Comparison of ENCODE assay signal across 23 cellular contexts in the genomic region with DNA sequence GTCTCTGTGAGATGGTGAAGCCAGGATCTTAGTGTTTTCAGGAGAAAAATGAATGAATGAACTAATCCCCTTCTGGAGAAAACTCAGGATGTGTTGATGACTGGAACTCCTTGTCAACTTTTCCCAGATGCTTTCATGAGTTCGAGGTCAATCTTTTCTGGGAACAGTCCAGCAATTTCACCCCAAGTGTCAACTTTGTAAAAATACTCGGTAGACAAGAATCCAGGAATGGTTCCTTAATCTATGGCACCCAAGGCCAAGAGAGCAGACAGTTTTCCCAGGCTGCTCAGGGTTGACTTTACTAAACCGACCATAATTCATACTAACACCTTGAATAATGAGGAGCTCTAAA. TPM values are rescaled to one million over a fixed set of nuclear protein-coding genes. Genes with fewer than 3 reads are reported as not detected.
DNase-seq lines count a peak whose midpoint lies in the region; ATAC-seq, FAIRE-seq and TF ChIP-seq lines count a peak whose summit lies in the region.
"Had no signal": no experiment of that assay in that cellular context is flagged by ENCODE, and none has a peak within 500 bp of the region (broad histone marks: within the 10 kb centered on the region; RNA-seq: fewer than 3 reads in every experiment).

No MANE protein-coding gene starts in this region.

- no peak for FAIRE-seq in kidney (lab: Jason Lieb, UNC)
- FAIRE-seq: GM12891 had no signal

- H3K27ac Mint-ChIP-seq in Caco-2 (ENCODE audit: unreplicated experiment): peak overlapping the region; percentile 90
- H3K27ac Mint-ChIP-seq: activated naive CD4-positive, alpha-beta T cell treated with anti-CD3 and anti-CD28 coated beads, Interleukin-2, amount 10 ng/mL, durations not matched to agents 7 days and 5 days; activated T-cell treated with anti-CD3 and anti-CD28 coated beads, Interleukin-2, amount 50 U/mL, for 72 hours; endodermal cell had no signal

- no peaks in the 10 kb centered on the region for H3K36me3 ChIP-seq in Caco-2 (ENCODE audit: control insufficient read depth, insufficient read depth, low read length)
- no peaks in the 10 kb centered on the region for H3K36me3 ChIP-seq in HUES6 (ENCODE audit: control insufficient read depth, insufficient read depth, low read length)
- no peaks in the 10 kb centered on the region for H3K36me3 ChIP-seq in fibroblast of lung (ENCODE audit: control insufficient read depth, insufficient read depth, low read length)
- no peaks in the 10 kb centered on the region for H3K36me3 ChIP-seq in kidney (ENCODE audit: control insufficient read depth in 1 of 2, insufficient read depth in 2 of 2, low read length in 2 of 2)
- H3K36me3 ChIP-seq: tibial nerve had no signal

- no peaks in the 10 kb centered on the region for H3K36me3 Mint-ChIP-seq in Caco-2 (ENCODE audit: insufficient read depth, unreplicated experiment)
- H3K36me3 Mint-ChIP-seq: activated naive CD4-positive, alpha-beta T cell treated with anti-CD3 and anti-CD28 coated beads, Interleukin-2, amount 10 ng/mL, durations not matched to agents 7 days and 5 days had no signal

- no peaks in the 10 kb centered on the region for H4K20me1 ChIP-seq in fibroblast of lung (ENCODE audit: control insufficient read depth, extremely low read depth, insufficient read depth, low read length)

- no peaks in the 10 kb centered on the region for H3K9me3 ChIP-seq in Caco-2
- H3K9me3 ChIP-seq in HUES6 (ENCODE audit: control insufficient read depth, insufficient read depth, low read depth, low read length): no peaks in the 10 kb centered on the region
- H3K9me3 ChIP-seq in fibroblast of lung (ENCODE audit: control insufficient read depth, insufficient read depth, low read depth, low read length): no peaks in the 10 kb centered on the region
- no peaks in the 10 kb centered on the region for H3K9me3 ChIP-seq in kidney (ENCODE audit: control insufficient read depth in 1 of 2, low read length in 2 of 2)
- H3K9me3 ChIP-seq: tibial nerve had no signal

- TF ChIP-seq CTCF in Caco-2 (IDR thresholded peaks at IDR 0.05; ENCODE audit: insufficient read depth in 1 of 2, low read depth in 1 of 2, low read length in 1 of 2, severe bottlenecking in 1 of 2, unreplicated experiment in 1 of 2): no peak
- no peak for TF ChIP-seq CTCF in fibroblast of lung (conservative IDR thresholded peaks at IDR 0.05 in 1 of 2, IDR thresholded peaks at IDR 0.05 in 1 of 2; ENCODE audit: low read depth in 1 of 2, low read length in 2 of 2)
- TF ChIP-seq CTCF in retinal pigment epithelial cell (conservative IDR thresholded peaks at IDR 0.05; ENCODE audit: low read depth, low read length): no peak
- no peak for TF ChIP-seq CTCF in kidney (IDR thresholded peaks at IDR 0.05; ENCODE audit: borderline replicate concordance, extremely low read depth, insufficient read depth)

- POLR2A ChIA-PET in Caco-2 (lab: Charles Lee): interaction anchor here (0.5 to 1.0 kb wide), 4 partner anchors 152 to 1092 kb away, joined by 3 to 6 read pairs (median 4); a partner anchor contains a TSS

- H3K4me2 ChIP-seq in fibroblast of lung (ENCODE audit: extremely low read depth, insufficient read depth, low read length): no peak overlapping the region

- no peak overlapping the region for H2AFZ ChIP-seq in fibroblast of lung (ENCODE audit: low read length)

- H3K27me3 Mint-ChIP-seq in Caco-2 (ENCODE audit: insufficient read depth, unreplicated experiment): no peaks in the 10 kb centered on the region

- H3K9me3 Mint-ChIP-seq in Caco-2 (ENCODE audit: unreplicated experiment): peaks cover 13% of the 10 kb centered on the region
- H3K9me3 Mint-ChIP-seq: activated naive CD4-positive, alpha-beta T cell treated with anti-CD3 and anti-CD28 coated beads, Interleukin-2, amount 10 ng/mL, durations not matched to agents 7 days and 5 days; activated T-cell treated with anti-CD3 and anti-CD28 coated beads, Interleukin-2, amount 50 U/mL, for 72 hours; endodermal cell had no signal

- intact Hi-C loops in Caco-2 (cut with micrococcal nuclease; ENCODE audit: unreplicated experiment): loop anchor here (1.0 to 5.0 kb wide), 5 partner anchors 19 to 580 kb away; a partner anchor contains a TSS
- intact Hi-C loops in kidney (cut with DNase I): no loop called here

- no TSS peak for BruUV-seq in Caco-2 (replicated peaks; lab: Mats Ljungman, UMichigan)

- no peak for DNase-seq in Caco-2
- DNase-seq in fibroblast of lung (ENCODE audit: low read depth in 2 of 2): no peak
- DNase-seq in retinal pigment epithelial cell (ENCODE audit: low read depth): peak; percentile 18
- DNase-seq in kidney: no peak
- DNase-seq: activated naive CD4-positive, alpha-beta T cell treated with anti-CD3 and anti-CD28 coated beads, Interleukin-2, amount 10 ng/mL, durations not matched to agents 7 days and 5 days; activated T-cell treated with anti-CD3 and anti-CD28 coated beads, Interleukin-2, amount 50 U/mL, for 72 hours; DMS79; endodermal cell; H7; NCI-H1105 treated with DMSO at 0.1 percent for 48 hours; NCI-H2107; NCI-H510A treated with DMSO at 0.1 percent for 48 hours; stimulated activated naive CD4-positive, alpha-beta T cell treated with Interleukin-2 at 50 U/mL for 16 hours had no signal

- H3K4me3 ChIP-seq in Caco-2 (ENCODE audit: low read depth, low read length) (no peak overlapping the region), HUES6 (ENCODE audit: low read depth, low read length) (no peak overlapping the region), fibroblast of lung (replicated peaks in 1 of 4; ENCODE audit: control extremely low read depth in 1 of 4, insufficient read depth in 1 of 4, low read depth in 3 of 4, low read length in 4 of 4) (no peak overlapping the region), retinal pigment epithelial cell (ENCODE audit: low read length) (no peak overlapping the region), kidney (ENCODE audit: low read length in 2 of 2) (no peak overlapping the region)
- H3K4me3 ChIP-seq: tibial nerve had no signal

- peaks cover 63% of the 10 kb centered on the region for H3K4me1 ChIP-seq in Caco-2
- peaks cover 37% of the 10 kb centered on the region for H3K4me1 ChIP-seq in HUES6 (ENCODE audit: control insufficient read depth, insufficient read depth, low read length)
- H3K4me1 ChIP-seq in fibroblast of lung (ENCODE audit: control insufficient read depth, extremely low read depth, insufficient read depth, low read length): peaks cover 5% of the 10 kb centered on the region
- no peaks in the 10 kb centered on the region for H3K4me1 ChIP-seq in kidney (ENCODE audit: control insufficient read depth in 1 of 2, insufficient read depth in 1 of 2, low read depth in 1 of 2, low read length in 2 of 2)

- H3K4me3 Mint-ChIP-seq in Caco-2 (ENCODE audit: unreplicated experiment): peak overlapping the region; percentile 55
- H3K4me3 Mint-ChIP-seq: activated naive CD4-positive, alpha-beta T cell treated with anti-CD3 and anti-CD28 coated beads, Interleukin-2, amount 10 ng/mL, durations not matched to agents 7 days and 5 days; activated T-cell treated with anti-CD3 and anti-CD28 coated beads, Interleukin-2, amount 50 U/mL, for 72 hours; endodermal cell had no signal

- H3K27ac ChIP-seq in HUES6 (ENCODE audit: low read depth, low read length): no peak overlapping the region; the same call in 1 of the 2 replicates
- H3K27ac ChIP-seq in fibroblast of lung (ENCODE audit: insufficient read depth, low read length): peak overlapping the region; percentile 39
- H3K27ac ChIP-seq in kidney (ENCODE audit: low read depth in 2 of 2, low read length in 2 of 2): no peak overlapping the region

- ATAC-seq in GM18519 (IDR thresholded peaks at IDR 0.05; ENCODE audit: low FRiP score, unreplicated experiment) (no peak), HG03196 (IDR thresholded peaks at IDR 0.05; ENCODE audit: unreplicated experiment) (no peak), GM18873 (IDR thresholded peaks at IDR 0.05; ENCODE audit: low FRiP score, unreplicated experiment) (no peak)
- ATAC-seq: activated CD4-positive, CD25-positive, alpha-beta regulatory T cell treated with anti-CD3 and anti-CD28 coated beads, Interleukin-2, amount 50 U/mL, for 24 hours; activated T-cell treated with anti-CD3 and anti-CD28 coated beads, Interleukin-2, amount 50 U/mL, for 72 hours had no signal

- H3K9ac ChIP-seq in HUES6 (ENCODE audit: low read length) (peak overlapping the region; percentile 68), fibroblast of lung (ENCODE audit: insufficient read depth, low read length) (no peak overlapping the region), kidney (ENCODE audit: low read length in 2 of 2) (no peak overlapping the region)

- H3K4me1 Mint-ChIP-seq in Caco-2 (ENCODE audit: low read depth, unreplicated experiment): peaks cover 57% of the 10 kb centered on the region
- H3K4me1 Mint-ChIP-seq: activated naive CD4-positive, alpha-beta T cell treated with anti-CD3 and anti-CD28 coated beads, Interleukin-2, amount 10 ng/mL, durations not matched to agents 7 days and 5 days had no signal

- no peaks in the 10 kb centered on the region for H3K79me2 ChIP-seq in fibroblast of lung (ENCODE audit: control insufficient read depth, insufficient read depth, low read length)

- CTCF ChIA-PET in Caco-2 (lab: Charles Lee): interaction anchor here (1.0 to 2.2 kb wide), 5 partner anchors 19 to 594 kb away, joined by 3 to 9 read pairs (median 5); a partner anchor contains a TSS

- H3K27me3 ChIP-seq in Caco-2 (replicated peaks; ENCODE audit: control insufficient read depth, insufficient read depth, low read length) (no peaks in the 10 kb centered on the region), HUES6 (ENCODE audit: control insufficient read depth, insufficient read depth, low read length) (no peaks in the 10 kb centered on the region), fibroblast of lung (ENCODE audit: control insufficient read depth, insufficient read depth, low read length) (peaks cover 2% of the 10 kb centered on the region)
- H3K27me3 ChIP-seq: tibial nerve had no signal

RNA-seq across cellular contexts. Expression of a gene that starts 31.1 kb away (rescaled TPM):
- total RNA-seq in Caco-2 (2022) (not detected in 2 replicates), fibroblast of lung (not detected in 2 replicates), kidney (not detected)
- polyA plus RNA-seq in fibroblast of lung (not detected in 2 replicates), kidney (ENCODE audit: insufficient read depth, low read depth, low replicate concordance) (not detected)
- polyA plus RNA-seq in fibroblast of lung (2012): not detected in 2 replicates
- polyA minus RNA-seq in fibroblast of lung (ENCODE audit: low replicate concordance): not detected in 2 replicates
- total RNA-seq: activated CD8-positive, alpha-beta memory T cell treated with anti-CD3 and anti-CD28 coated beads for 36 hours; activated T-cell treated with anti-CD3 and anti-CD28 coated beads, Interleukin-2, amount 50 U/mL, for 72 hours; aorta; endodermal cell; H7; lower leg skin; tibial nerve had no signal
- polyA plus RNA-seq: aorta had no signal
